Comparison of ENCODE assay signal across 10 cellular contexts in genomic region chr1:66438062-66438970, GRCh38.
DNase-seq lines count a peak whose midpoint lies in the region; ATAC-seq and TF ChIP-seq lines count a peak whose summit lies in the region.
"Had no signal": no experiment of that assay in that cellular context is flagged by ENCODE, and none has a peak within 500 bp of the region (broad histone marks: within the 10 kb centered on the region; RNA-seq: fewer than 3 reads in every experiment).

No MANE protein-coding gene starts in this region.

- H3K27me3 ChIP-seq in lower lobe of right lung (ENCODE audit: low read depth) (no peaks in the 10 kb centered on the region), H7 (ENCODE audit: control insufficient read depth, insufficient read depth, low read length) (no peaks in the 10 kb centered on the region)

- H3K9me3 ChIP-seq in lower lobe of right lung = no peaks in the 10 kb centered on the region
- H3K9me3 ChIP-seq: thoracic aorta had no signal

- H3K4me1 ChIP-seq in lower lobe of right lung = peaks cover 18% of the 10 kb centered on the region

- no peak overlapping the region for H3K4me3 ChIP-seq in lower lobe of right lung
- no peak overlapping the region for H3K4me3 ChIP-seq in H7 (ENCODE audit: insufficient read depth, low read depth, low read length)
- H3K4me3 ChIP-seq: thoracic aorta had no signal

- intact Hi-C loops in lower lobe of right lung (cut with DNase I) = loop anchor here (10.0 kb wide), 1 partner anchor 84 kb away; no protein-coding TSS in a partner anchor

- no peaks in the 10 kb centered on the region for H3K36me3 ChIP-seq in lower lobe of right lung
- no peaks in the 10 kb centered on the region for H3K36me3 ChIP-seq in H7 (replicated peaks; ENCODE audit: control insufficient read depth, insufficient read depth, low read length)
- H3K36me3 ChIP-seq: thoracic aorta had no signal

- no peak for TF ChIP-seq CTCF in lower lobe of right lung (IDR thresholded peaks at IDR 0.05)

- DNase-seq in RPMI7951 (ENCODE audit: low read depth) (peak; percentile 65), lower lobe of right lung (no peak), H7 (no peak), NCI-H82 (lab: John Stamatoyannopoulos, UW) (no peak)
- DNase-seq in stimulated activated naive CD4-positive, alpha-beta T cell treated with Interleukin-2 at 50 U/mL for 16 hours (lab: John Stamatoyannopoulos, UW) = no peak
- DNase-seq: NCI-H524; stimulated activated CD4-positive, alpha-beta T cell treated with anti-CD3 and anti-CD28 coated beads, Interleukin-12 subunit alpha, Interleukin-12 subunit beta, amount 100 ng/mL, for 4 hours had no signal

- H3K27ac ChIP-seq in lower lobe of right lung = peak overlapping the region; percentile 29
- H3K27ac ChIP-seq: thoracic aorta had no signal

- peak; percentile 23 for ATAC-seq in GM18498 (IDR thresholded peaks at IDR 0.05; ENCODE audit: unreplicated experiment)
- peak; percentile 13 for ATAC-seq in HG02610 (IDR thresholded peaks at IDR 0.05; ENCODE audit: unreplicated experiment)
- ATAC-seq in lower lobe of right lung = no peak

Comparison
In these comparisons a context has a peak if more than half of its experiments do, and no peak if none do; other contexts are left out.
1. ATAC-seq: peak in GM18498 (single experiment) and HG02610 (single experiment); none in lower lobe of right lung (0 of 2).